In genomic region chr1:25432749-25433388, GRCh38 we compare ENCODE assay signal across 11 cellular contexts. TPM values are rescaled to one million over a fixed set of nuclear protein-coding genes. Genes with fewer than 3 reads are reported as not detected.
DNase-seq lines count a peak whose midpoint lies in the region; TF ChIP-seq lines count a peak whose summit lies in the region.
"Had no signal": no experiment of that assay in that cellular context is flagged by ENCODE, and none has a peak within 500 bp of the region (broad histone marks: within the 10 kb centered on the region; RNA-seq: fewer than 3 reads in every experiment).

No MANE protein-coding gene starts in this region.

- no peak overlapping the region for H3K27ac Mint-ChIP-seq in endothelial cell (ENCODE audit: unreplicated experiment)
- no peak overlapping the region for H3K27ac Mint-ChIP-seq in progenitor cell of endocrine pancreas

- H3K4me3 ChIP-seq in OCI-LY7 (ENCODE audit: low read depth, low read length, poor library complexity, severe bottlenecking) (peak overlapping the region; percentile 94), prostate gland (peak overlapping the region in 1 of 2 donors; percentile 93)
- H3K4me3 ChIP-seq in effector memory CD4-positive, alpha-beta T cell (ENCODE audit: insufficient read depth, low read depth, low read length, poor library complexity, severe bottlenecking), result no peak overlapping the region

- 45% methylated on average over 6 of the region's 6 CpGs for WGBS in prostate gland

- BruUV-seq in OCI-LY7 (replicated peaks; lab: Mats Ljungman, UMichigan), result no TSS peak

- peak overlapping the region; percentile 95 for H3K4me3 Mint-ChIP-seq in endothelial cell (ENCODE audit: unreplicated experiment)
- H3K4me3 Mint-ChIP-seq in progenitor cell of endocrine pancreas (ENCODE audit: low read depth), result peak overlapping the region; percentile 84

- H3K9me3 ChIP-seq in OCI-LY7 (ENCODE audit: low read length) (no peaks in the 10 kb centered on the region), prostate gland (no peaks in the 10 kb centered on the region)
- no peaks in the 10 kb centered on the region for H3K9me3 ChIP-seq in effector memory CD4-positive, alpha-beta T cell (ENCODE audit: control insufficient read depth, low read length)
- H3K9me3 ChIP-seq: gastroesophageal sphincter had no signal

- peaks cover 62% of the 10 kb centered on the region for H3K79me2 ChIP-seq in OCI-LY7 (ENCODE audit: insufficient read depth, low read depth, low read length)

- H3K4me2 ChIP-seq in OCI-LY7 (ENCODE audit: low read length), result peak overlapping the region; percentile 95

- intact Hi-C loops in OCI-LY7 (cut with micrococcal nuclease; ENCODE audit: unreplicated experiment) (loop anchor here (10.0 kb wide), 1 partner anchor 688 kb away; the partner anchor contains the start of gene CLIC4), posterior cingulate gyrus (cut with DNase I) (loop anchor here (10.0 kb wide), 1 partner anchor 382 kb away; the partner anchor contains the start of gene MTFR1L), prostate gland (cut with DNase I) (loop anchor here (5.0 kb wide), 1 partner anchor 49 kb away; no protein-coding TSS in a partner anchor)

- no peak for TF ChIP-seq CTCF in OCI-LY7 (conservative IDR thresholded peaks at IDR 0.05; ENCODE audit: low read length)
- TF ChIP-seq CTCF in endothelial cell (IDR thresholded peaks at IDR 0.05; ENCODE audit: unreplicated experiment), result no peak
- no peak for TF ChIP-seq CTCF in progenitor cell of endocrine pancreas (IDR thresholded peaks at IDR 0.05; ENCODE audit: unreplicated experiment)
- TF ChIP-seq CTCF in prostate gland (IDR thresholded peaks at IDR 0.05), result no peak

- peaks cover 20% of the 10 kb centered on the region for H4K20me1 ChIP-seq in OCI-LY7 (ENCODE audit: insufficient read depth, low read length)

- no peaks in the 10 kb centered on the region for H3K9me2 ChIP-seq in OCI-LY7 (ENCODE audit: insufficient read depth, low read length)

- no peak overlapping the region for H2AFZ ChIP-seq in OCI-LY7 (ENCODE audit: low read length)

- no peaks in the 10 kb centered on the region for H3K27me3 ChIP-seq in effector memory CD4-positive, alpha-beta T cell (replicated peaks; ENCODE audit: control insufficient read depth, insufficient read depth, low read length, poor library complexity, severe bottlenecking)
- no peaks in the 10 kb centered on the region for H3K27me3 ChIP-seq in prostate gland (replicated peaks; ENCODE audit: insufficient read depth)
- H3K27me3 ChIP-seq: gastroesophageal sphincter had no signal

- H3K36me3 ChIP-seq in OCI-LY7 (ENCODE audit: insufficient read depth, low read length) (peaks cover 12% of the 10 kb centered on the region; the same call in 1 of the 2 replicates), prostate gland (no peaks in the 10 kb centered on the region)
- no peaks in the 10 kb centered on the region for H3K36me3 ChIP-seq in effector memory CD4-positive, alpha-beta T cell (ENCODE audit: control insufficient read depth, insufficient read depth, low read length)
- H3K36me3 ChIP-seq: gastroesophageal sphincter had no signal

- H3K27me3 Mint-ChIP-seq in endothelial cell (ENCODE audit: unreplicated experiment) (peaks cover 2% of the 10 kb centered on the region), progenitor cell of endocrine pancreas (peaks cover 10% of the 10 kb centered on the region)

- CTCF ChIA-PET in OCI-LY7 (lab: Charles Lee; ENCODE audit: unreplicated experiment), result no interaction called here

- no peaks in the 10 kb centered on the region for H3K36me3 Mint-ChIP-seq in endothelial cell (ENCODE audit: low read depth, unreplicated experiment)
- no peaks in the 10 kb centered on the region for H3K36me3 Mint-ChIP-seq in progenitor cell of endocrine pancreas (ENCODE audit: insufficient read depth)

- DNase-seq in NCI-H2171 treated with DMSO at 0.1 percent for 48 hours (lab: John Stamatoyannopoulos, UW), result peak; percentile 9
- no peak for DNase-seq in NCI-H2171 (lab: John Stamatoyannopoulos, UW)
- no peak for DNase-seq in OCI-LY7 (ENCODE audit: low spot score)
- no peak for DNase-seq in endothelial cell (ENCODE audit: low spot score)
- DNase-seq in progenitor cell of endocrine pancreas (ENCODE audit: low spot score, unreplicated experiment), result no peak
- DNase-seq in effector memory CD4-positive, alpha-beta T cell, result no peak
- DNase-seq in posterior cingulate gyrus, result no peak
- DNase-seq in prostate gland (ENCODE audit: low spot score), result no peak
- DNase-seq: KBM-7, WERI-Rb-1 had no signal

- H3K4me1 ChIP-seq in OCI-LY7 (ENCODE audit: insufficient read depth, low read length, poor library complexity, severe bottlenecking), result peaks cover 54% of the 10 kb centered on the region
- H3K4me1 ChIP-seq in effector memory CD4-positive, alpha-beta T cell (ENCODE audit: control insufficient read depth, insufficient read depth, low read length, poor library complexity, severe bottlenecking), result peaks cover 24% of the 10 kb centered on the region
- peaks cover 13% of the 10 kb centered on the region for H3K4me1 ChIP-seq in prostate gland (replicated peaks)

- POLR2A ChIA-PET in OCI-LY7 (lab: Charles Lee), result interaction anchor here (1.1 kb wide), 1 partner anchor 16 kb away, joined by 4 read pairs; no protein-coding TSS in a partner anchor

- H3K27ac ChIP-seq in OCI-LY7 (ENCODE audit: low read depth, low read length, poor library complexity, severe bottlenecking) (peak overlapping the region; percentile 26), prostate gland (peak overlapping the region in 1 of 2 donors; percentile 19)
- H3K27ac ChIP-seq in effector memory CD4-positive, alpha-beta T cell (ENCODE audit: insufficient read depth, low read length, poor library complexity, severe bottlenecking), result no peak overlapping the region
- H3K27ac ChIP-seq: WERI-Rb-1 had no signal

- H3K9me3 Mint-ChIP-seq in endothelial cell (ENCODE audit: unreplicated experiment) (no peaks in the 10 kb centered on the region), progenitor cell of endocrine pancreas (ENCODE audit: low read depth) (no peaks in the 10 kb centered on the region)

- peaks cover 56% of the 10 kb centered on the region for H3K4me1 Mint-ChIP-seq in endothelial cell (ENCODE audit: unreplicated experiment)
- peaks cover 25% of the 10 kb centered on the region for H3K4me1 Mint-ChIP-seq in progenitor cell of endocrine pancreas (ENCODE audit: low read depth)

- TF ChIP-seq POLR2A in prostate gland (IDR thresholded peaks at IDR 0.05), result no peak

RNA-seq across cellular contexts. Expression of gene MACO1, which starts 2.2 kb away (rescaled TPM):
- total RNA-seq in OCI-LY7 (2014; rRNA removed; shearing (Covaris generic)), result 8.8 and 11.8 TPM in 2 replicates
- total RNA-seq in OCI-LY7 (2022), result 18.6 and 18.7 TPM in 2 replicates
- 35.9 TPM for total RNA-seq in endothelial cell (ENCODE audit: unreplicated experiment)
- total RNA-seq in progenitor cell of endocrine pancreas, result 31.2 and 31.5 TPM in 2 replicates
- 10 to 100 TPM; 25.5 to 31.0 TPM for total RNA-seq in prostate gland

RNA-seq across cellular contexts. Expression of gene RHCE, which starts 12.2 kb away (rescaled TPM):
- 0.21 and 0.63 TPM in 2 replicates for total RNA-seq in OCI-LY7 (2014; rRNA removed; shearing (Covaris generic))
- total RNA-seq in OCI-LY7 (2022) (not detected in 2 replicates), endothelial cell (ENCODE audit: unreplicated experiment) (2.4 TPM), progenitor cell of endocrine pancreas (not detected in 2 replicates), prostate gland (1 to 10 TPM; 2.4 to 3.9 TPM)
- total RNA-seq: gastroesophageal sphincter had no signal
